ENCODE assay signal across 1 cellular context in the genomic region with DNA sequence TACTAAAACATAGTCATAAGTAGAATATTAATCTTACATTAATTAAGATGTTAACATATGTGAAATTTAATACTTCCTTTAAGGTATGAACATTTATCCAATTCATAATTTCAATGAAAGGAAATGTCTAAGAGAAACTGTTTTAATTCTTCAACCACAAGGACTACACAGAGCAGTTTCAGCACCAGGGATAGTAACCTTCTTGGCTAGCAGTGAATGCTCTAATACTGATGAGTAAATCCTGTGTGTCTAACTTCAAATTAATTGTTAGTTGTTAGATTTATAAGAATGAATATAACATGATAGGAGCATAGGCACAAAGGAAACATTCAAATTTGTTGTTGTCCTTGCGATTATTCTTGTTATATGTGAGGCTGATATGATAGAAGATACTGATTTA.
TF ChIP-seq lines count a peak whose summit lies in the region.

No MANE protein-coding gene starts in this region.

TF ChIP-seq in IMR-90, 13 proteins besides CTCF, POLR2A, EP300 and RAD21 (continued from another document):
- TF ChIP-seq, protein P1, sequence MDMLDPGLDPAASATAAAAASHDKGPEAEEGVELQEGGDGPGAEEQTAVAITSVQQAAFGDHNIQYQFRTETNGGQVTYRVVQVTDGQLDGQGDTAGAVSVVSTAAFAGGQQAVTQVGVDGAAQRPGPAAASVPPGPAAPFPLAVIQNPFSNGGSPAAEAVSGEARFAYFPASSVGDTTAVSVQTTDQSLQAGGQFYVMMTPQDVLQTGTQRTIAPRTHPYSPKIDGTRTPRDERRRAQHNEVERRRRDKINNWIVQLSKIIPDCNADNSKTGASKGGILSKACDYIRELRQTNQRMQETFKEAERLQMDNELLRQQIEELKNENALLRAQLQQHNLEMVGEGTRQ (IDR thresholded peaks at IDR 0.05; ENCODE audit: low read depth, low read length): no peak
- no peak for TF ChIP-seq MXI1 (IDR thresholded peaks at IDR 0.05; ENCODE audit: borderline replicate concordance, low read depth, low read length)
- TF ChIP-seq RCOR1 (IDR thresholded peaks at IDR 0.05; ENCODE audit: insufficient replicate concordance, low read length): no peak
- TF ChIP-seq SMC3 (IDR thresholded peaks at IDR 0.05; ENCODE audit: low read depth, low read length): no peak
- TF ChIP-seq, protein P2, sequence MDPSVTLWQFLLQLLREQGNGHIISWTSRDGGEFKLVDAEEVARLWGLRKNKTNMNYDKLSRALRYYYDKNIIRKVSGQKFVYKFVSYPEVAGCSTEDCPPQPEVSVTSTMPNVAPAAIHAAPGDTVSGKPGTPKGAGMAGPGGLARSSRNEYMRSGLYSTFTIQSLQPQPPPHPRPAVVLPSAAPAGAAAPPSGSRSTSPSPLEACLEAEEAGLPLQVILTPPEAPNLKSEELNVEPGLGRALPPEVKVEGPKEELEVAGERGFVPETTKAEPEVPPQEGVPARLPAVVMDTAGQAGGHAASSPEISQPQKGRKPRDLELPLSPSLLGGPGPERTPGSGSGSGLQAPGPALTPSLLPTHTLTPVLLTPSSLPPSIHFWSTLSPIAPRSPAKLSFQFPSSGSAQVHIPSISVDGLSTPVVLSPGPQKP (IDR thresholded peaks at IDR 0.05; ENCODE audit: borderline replicate concordance, low read depth, low read length): no peak
TF ChIP-seq in IMR-90: peak in this region for 0.
